8 cellular contexts compared by ENCODE assay signal in genomic region chr7:42493436-42494198, GRCh38.
DNase-seq lines count a peak whose midpoint lies in the region; ATAC-seq and TF ChIP-seq lines count a peak whose summit lies in the region.

No MANE protein-coding gene starts in this region.

- H4K20me1 ChIP-seq in fibroblast of lung (ENCODE audit: control insufficient read depth, extremely low read depth, insufficient read depth, low read length): no peaks in the 10 kb centered on the region

- H3K27me3 ChIP-seq in RWPE2 (ENCODE audit: insufficient read depth, poor library complexity, severe bottlenecking): no peaks in the 10 kb centered on the region
- H3K27me3 ChIP-seq in fibroblast of lung (ENCODE audit: control insufficient read depth, insufficient read depth, low read length): no peaks in the 10 kb centered on the region
- H3K27me3 ChIP-seq in muscle layer of duodenum (ENCODE audit: low read depth, low read length): no peaks in the 10 kb centered on the region
- H3K27me3 ChIP-seq in vagina: no peaks in the 10 kb centered on the region

- peak overlapping the region; percentile 38 for H3K9ac ChIP-seq in fibroblast of lung (ENCODE audit: insufficient read depth, low read length)

- peak overlapping the region; percentile 72 for H2AFZ ChIP-seq in fibroblast of lung (ENCODE audit: low read length)

- ATAC-seq in RWPE2 (ENCODE audit: low read depth) (peak; percentile 96), GM21619 (IDR thresholded peaks at IDR 0.05; ENCODE audit: unreplicated experiment) (no peak), HG02938 (IDR thresholded peaks at IDR 0.05; ENCODE audit: unreplicated experiment) (no peak)

- H3K27ac ChIP-seq in RWPE2 (ENCODE audit: poor library complexity, severe bottlenecking): peak overlapping the region; percentile 47
- H3K27ac ChIP-seq in fibroblast of lung (ENCODE audit: insufficient read depth, low read length): peak overlapping the region; percentile 53
- peak overlapping the region; percentile 88 for H3K27ac ChIP-seq in muscle layer of duodenum (ENCODE audit: low read length)
- peak overlapping the region; percentile 61 for H3K27ac ChIP-seq in vagina

- H3K4me1 ChIP-seq in RWPE2 (ENCODE audit: insufficient read depth, poor library complexity, severe bottlenecking): peaks cover 26% of the 10 kb centered on the region
- peaks cover 15% of the 10 kb centered on the region for H3K4me1 ChIP-seq in fibroblast of lung (ENCODE audit: control insufficient read depth, extremely low read depth, insufficient read depth, low read length)
- peaks cover 5 to 6% of the 10 kb centered on the region in 2 donors for H3K4me1 ChIP-seq in muscle layer of duodenum (ENCODE audit: control insufficient read depth in 1 of 2, insufficient read depth in 2 of 2, low read length in 2 of 2)
- peaks cover 16% of the 10 kb centered on the region for H3K4me1 ChIP-seq in vagina

- H3K4me3 ChIP-seq in RWPE2 (ENCODE audit: severe bottlenecking) (peak overlapping the region; percentile 21), fibroblast of lung (replicated peaks in 1 of 4; ENCODE audit: control extremely low read depth in 1 of 4, insufficient read depth in 1 of 4, low read depth in 3 of 4, low read length in 4 of 4) (peak overlapping the region; percentile 35 to 55 (median 49)), muscle layer of duodenum (ENCODE audit: low read depth in 1 of 2, low read length in 2 of 2) (peak overlapping the region; percentile 31 to 55), vagina (peak overlapping the region; percentile 41 to 49)

- H3K9me3 ChIP-seq in RWPE2 (ENCODE audit: severe bottlenecking) (no peaks in the 10 kb centered on the region), fibroblast of lung (ENCODE audit: control insufficient read depth, insufficient read depth, low read depth, low read length) (no peaks in the 10 kb centered on the region), muscle layer of duodenum (ENCODE audit: control insufficient read depth in 1 of 2, low read length in 2 of 2) (no peaks in the 10 kb centered on the region), vagina (no peaks in the 10 kb centered on the region)

- H3K36me3 ChIP-seq in RWPE2 (ENCODE audit: low read depth): no peaks in the 10 kb centered on the region
- H3K36me3 ChIP-seq in fibroblast of lung (ENCODE audit: control insufficient read depth, insufficient read depth, low read length): no peaks in the 10 kb centered on the region
- no peaks in the 10 kb centered on the region for H3K36me3 ChIP-seq in muscle layer of duodenum (ENCODE audit: control insufficient read depth in 1 of 2, insufficient read depth in 2 of 2, low read length in 2 of 2)
- no peaks in the 10 kb centered on the region for H3K36me3 ChIP-seq in vagina

- no peak for TF ChIP-seq POLR2A in vagina (IDR thresholded peaks at IDR 0.05)

- no peaks in the 10 kb centered on the region for H3K79me2 ChIP-seq in fibroblast of lung (ENCODE audit: control insufficient read depth, insufficient read depth, low read length)

- TF ChIP-seq CTCF in RWPE2 (IDR thresholded peaks at IDR 0.05; ENCODE audit: poor library complexity, severe bottlenecking): no peak
- TF ChIP-seq CTCF in fibroblast of lung (conservative IDR thresholded peaks at IDR 0.05 in 1 of 2, IDR thresholded peaks at IDR 0.05 in 1 of 2; ENCODE audit: low read depth in 1 of 2, low read length in 2 of 2): peak in 1 of 2 donors; percentile 11
- TF ChIP-seq CTCF in vagina (IDR thresholded peaks at IDR 0.05): no peak

- intact Hi-C loops in vagina (cut with DNase I): no loop called here

- DNase-seq in DMS53 treated with DMSO at 0.1 percent for 48 hours (lab: John Stamatoyannopoulos, UW; ENCODE audit: unreplicated experiment) (peak; percentile 44), RWPE2 (ENCODE audit: low spot score) (peak; percentile 71), fibroblast of lung (ENCODE audit: low read depth in 2 of 2) (peak; percentile 91 to 95), vagina (ENCODE audit: extremely low spot score in 2 of 2) (no peak), NCI-H146 (lab: John Stamatoyannopoulos, UW) (no peak)

- H3K4me2 ChIP-seq in fibroblast of lung (ENCODE audit: extremely low read depth, insufficient read depth, low read length): peak overlapping the region; percentile 87

Comparison
In these comparisons a context has a peak if more than half of its experiments do, and no peak if none do; other contexts are left out.
1. DNase-seq: peak in DMS53 treated with DMSO at 0.1 percent for 48 hours (single experiment), RWPE2 (single experiment) and fibroblast of lung (2 of 2); none in vagina (0 of 2) and NCI-H146 (single experiment).
2. Peak in every context shown above with its lines, with median percentiles within 50 percentile points of each other: H3K27ac ChIP-seq and H3K4me3 ChIP-seq.